In the genomic region with DNA sequence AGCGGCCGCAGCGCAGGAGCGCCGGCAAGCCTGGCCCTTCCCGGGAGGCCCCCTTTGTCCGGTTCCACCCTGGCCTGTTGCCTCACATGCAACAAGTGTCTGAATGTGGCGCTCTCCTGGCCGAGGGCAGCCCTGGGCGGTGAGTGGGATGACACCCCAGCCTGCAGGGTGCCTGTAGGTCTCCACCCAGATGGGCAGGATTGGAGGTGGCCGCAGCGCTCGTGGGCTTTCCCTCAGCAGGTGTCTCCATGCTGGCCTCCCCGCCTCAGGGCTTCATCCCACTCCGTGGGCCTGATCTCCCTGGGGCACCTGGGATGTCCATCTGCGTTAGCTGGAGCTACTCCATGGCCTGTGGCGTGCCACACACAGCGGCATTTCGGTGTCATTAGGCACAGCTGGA, we compare ENCODE assay signal across 6 cellular contexts. TPM values are rescaled to one million over a fixed set of nuclear protein-coding genes. Genes with fewer than 3 reads are reported as not detected.
DNase-seq lines count a peak whose midpoint lies in the region; ATAC-seq and TF ChIP-seq lines count a peak whose summit lies in the region.

No MANE protein-coding gene starts in this region.

- H3K4me3 ChIP-seq in gastroesophageal sphincter (peak overlapping the region; percentile 70 to 85), thoracic aorta (peak overlapping the region; percentile 96)

- 75 to 88% methylated on average over 2 to 6 of the region's 19 CpGs for WGBS in gastroesophageal sphincter (ENCODE audit: low coverage in 1 of 2), 2 donors

- peak overlapping the region in 1 of 4 donors; percentile 100 for H3K27ac ChIP-seq in gastroesophageal sphincter
- no peak overlapping the region for H3K27ac ChIP-seq in thoracic aorta

- peak; percentile 30 for DNase-seq in activated CD4-positive, CD25-positive, alpha-beta regulatory T cell treated with anti-CD3 and anti-CD28 coated beads, Interleukin-2, amount 50 U/mL, for 72 hours
- DNase-seq in thoracic aorta (ENCODE audit: low spot score) (no peak), NCI-H1694 (lab: John Stamatoyannopoulos, UW) (no peak)

- no peak for TF ChIP-seq POLR2A in gastroesophageal sphincter (IDR thresholded peaks at IDR 0.05)

- H3K36me3 ChIP-seq in gastroesophageal sphincter: peaks cover 0 to 25% of the 10 kb centered on the region in 2 donors
- peaks cover 8% of the 10 kb centered on the region for H3K36me3 ChIP-seq in thoracic aorta

- TF ChIP-seq CTCF in gastroesophageal sphincter (IDR thresholded peaks at IDR 0.05): no peak
- no peak for TF ChIP-seq CTCF in thoracic aorta (IDR thresholded peaks at IDR 0.05)

- no peak for TF ChIP-seq EP300 in gastroesophageal sphincter (IDR thresholded peaks at IDR 0.05)

- no peak for ATAC-seq in activated CD4-positive, CD25-positive, alpha-beta regulatory T cell treated with anti-CD3 and anti-CD28 coated beads, Interleukin-2, amount 50 U/mL, for 24 hours
- ATAC-seq in gastroesophageal sphincter (no peak), thoracic aorta (ENCODE audit: insufficient number of reproducible peaks, low FRiP score, low read depth) (no peak), GM18519 (IDR thresholded peaks at IDR 0.05; ENCODE audit: low FRiP score, unreplicated experiment) (no peak)

- no peaks in the 10 kb centered on the region for H3K27me3 ChIP-seq in gastroesophageal sphincter
- no peaks in the 10 kb centered on the region for H3K27me3 ChIP-seq in thoracic aorta (replicated peaks; ENCODE audit: insufficient read depth)

- H3K9me3 ChIP-seq in gastroesophageal sphincter (no peaks in the 10 kb centered on the region), thoracic aorta (no peaks in the 10 kb centered on the region)

- H3K4me1 ChIP-seq in gastroesophageal sphincter: peaks cover 0 to 62% (median 22%) of the 10 kb centered on the region in 3 donors
- peaks cover 18 to 30% of the 10 kb centered on the region in 2 donors for H3K4me1 ChIP-seq in thoracic aorta (ENCODE audit: control insufficient read depth in 1 of 2, low read depth in 2 of 2)

RNA-seq across cellular contexts. Expression of gene MIB2, which starts 1.5 kb away (rescaled TPM):
- total RNA-seq in gastroesophageal sphincter (10 to 100 TPM; 51.4 to 85.3 (median 69.3) TPM), thoracic aorta (100 to 1,000 TPM in 1 of 2 donors, 10 to 100 TPM in 1; 48.6 to 102 TPM)

RNA-seq across cellular contexts. Expression of gene MMP23B, which starts 15.1 kb away (rescaled TPM):
- 10 to 100 TPM in 2 of 4 donors, 1 to 10 TPM in 2; 5.5 to 27.2 (median 9.4) TPM for total RNA-seq in gastroesophageal sphincter
- 100 to 1,000 TPM in 1 of 2 donors, 10 to 100 TPM in 1; 87.2 to 201 TPM for total RNA-seq in thoracic aorta

RNA-seq across cellular contexts. Expression of gene FNDC10, which starts 16.9 kb away (rescaled TPM):
- total RNA-seq in gastroesophageal sphincter (under 1 TPM in 2 of 4 donors, not detected in 2; 0.54 TPM), thoracic aorta (1 to 10 TPM in 1 of 2 donors, under 1 TPM in 1; 0.54 to 2.7 TPM)

RNA-seq across cellular contexts. Expression of gene CDK11B, which starts 42.0 kb away (rescaled TPM):
- total RNA-seq in gastroesophageal sphincter (10 to 100 TPM; 19.2 to 59.3 (median 25.4) TPM), thoracic aorta (10 to 100 TPM; 17.7 to 19.1 TPM)

RNA-seq across cellular contexts. Expression of gene SSU72, which starts 42.2 kb away (rescaled TPM):
- total RNA-seq in gastroesophageal sphincter (100 to 1,000 TPM in 2 of 4 donors, 10 to 100 TPM in 2; 90.5 to 109 (median 98.9) TPM), thoracic aorta (10 to 100 TPM; 80.4 to 90.2 TPM)
